Comparison of ENCODE assay signal across 12 cellular contexts in genomic region chrX:8787119-8787518, GRCh38. TPM values are rescaled to one million over a fixed set of nuclear protein-coding genes. Genes with fewer than 3 reads are reported as not detected.
A peak's percentile ranks its signal among the peaks of the same experiment; 100 is the strongest.
DNase-seq lines count a peak whose midpoint lies in the region; ATAC-seq and TF ChIP-seq lines count a peak whose summit lies in the region.
"Not testable (repeated sequence)": the region's sequence is repeated elsewhere in the genome, so short reads cannot be mapped to it uniquely, and the experiment has no call there.
"Had no signal": no experiment of that assay in that cellular context is flagged by ENCODE, and none has a peak within 500 bp of the region (broad histone marks: within the 10 kb centered on the region; RNA-seq: fewer than 3 reads in every experiment).

No MANE protein-coding gene starts in this region.

- H3K4me1 Mint-ChIP-seq in WTC11 = peaks cover 12% of the 10 kb centered on the region

- not testable (repeated sequence) for H3K36me3 Mint-ChIP-seq in WTC11

- POLR2A ChIA-PET in WTC11 (lab: Charles Lee) = not testable (repeated sequence)

- not testable (repeated sequence) for ATAC-seq in WTC11

- not testable (repeated sequence) for TF ChIP-seq CTCF in WTC11 (IDR thresholded peaks at IDR 0.05)

- not testable (repeated sequence) for H3K9me3 Mint-ChIP-seq in WTC11

- not testable (repeated sequence) for H3K27me3 Mint-ChIP-seq in WTC11 (ENCODE audit: low read depth)

- CTCF ChIA-PET in WTC11 (lab: Charles Lee) = not testable (repeated sequence)

- H3K4me3 Mint-ChIP-seq in WTC11 = not testable (repeated sequence)

- not testable (repeated sequence) for H3K27ac Mint-ChIP-seq in WTC11

- not testable (repeated sequence) for DNase-seq in WTC11 (ENCODE audit: low spot score)

TF ChIP-seq in WTC11, 78 proteins besides CTCF, POLR2A, EP300 and RAD21:
- peak; percentile 92; the same call in 1 of the 2 replicates for TF ChIP-seq HMGA2 (CRISPR knock-in tag; IDR thresholded peaks at IDR 0.05)
TF ChIP-seq in WTC11: peak in this region for 1; not testable (repeated sequence) for 77.

RNA-seq across cellular contexts. Expression of gene FAM9A, which starts 14.1 kb away (rescaled TPM):
- total RNA-seq in WTC11 (2021) = not detected in 3 replicates
- total RNA-seq: A172; A673; B cell; Caco-2; Calu3; CD4-positive, alpha-beta memory T cell; CD4-positive, alpha-beta T cell; CD4-positive, CD25-positive, alpha-beta regulatory T cell; CD8-positive, alpha-beta memory T cell; CD8-positive, alpha-beta T cell; Daoy had no signal

RNA-seq across cellular contexts. Expression of gene ANOS1, which starts 55.2 kb away (rescaled TPM):
- 24.8 to 27.5 TPM (median 27.3 TPM) in 3 replicates for total RNA-seq in WTC11 (2021)
- total RNA-seq: CD4-positive, alpha-beta T cell; CD4-positive, CD25-positive, alpha-beta regulatory T cell; CD8-positive, alpha-beta memory T cell; CD8-positive, alpha-beta T cell; Daoy had no signal
